8 cellular contexts compared by ENCODE assay signal in genomic region chr11:107591446-107592236, GRCh38. TPM values are rescaled to one million over a fixed set of nuclear protein-coding genes. Genes with fewer than 3 reads are reported as not detected.
A peak's percentile ranks its signal among the peaks of the same experiment; 100 is the strongest.
DNase-seq lines count a peak whose midpoint lies in the region; ATAC-seq, FAIRE-seq and TF ChIP-seq lines count a peak whose summit lies in the region.

No MANE protein-coding gene starts in this region.

- DNase-seq in SKM-1 treated with dmso at 0.1 percent for 144 hours (lab: John Stamatoyannopoulos, UW; ENCODE audit: unreplicated experiment) (peak; percentile 7), SKM-1 (lab: John Stamatoyannopoulos, UW; ENCODE audit: unreplicated experiment) (no peak), epithelial cell of proximal tubule (ENCODE audit: low read depth) (no peak), nephron progenitor cell (peak; percentile 61), urothelium cell line (ENCODE audit: low spot score) (peak; percentile 43), OCI-M1 (lab: John Stamatoyannopoulos, UW) (no peak)
- DNase-seq in activated CD4-positive, alpha-beta T cell treated with anti-CD3 and anti-CD28 coated beads, Interleukin-2, amount 10 ng/mL, durations not matched to agents 7 days and 5 days = peak; percentile 8

- peak overlapping the region; percentile 67 for H3K4me3 ChIP-seq in epithelial cell of proximal tubule (ENCODE audit: low read depth, low read length)

- peaks cover 24% of the 10 kb centered on the region for H3K4me1 Mint-ChIP-seq in activated CD4-positive, alpha-beta T cell treated with anti-CD3 and anti-CD28 coated beads, Interleukin-2, amount 10 ng/mL, durations not matched to agents 7 days and 5 days
- peaks cover 25% of the 10 kb centered on the region for H3K4me1 Mint-ChIP-seq in nephron progenitor cell

- no peak for TF ChIP-seq CTCF in epithelial cell of proximal tubule (conservative IDR thresholded peaks at IDR 0.05; ENCODE audit: low read depth, low read length)
- TF ChIP-seq CTCF in nephron progenitor cell (IDR thresholded peaks at IDR 0.05) = no peak

- peak; percentile 36 for ATAC-seq in HG03159 (IDR thresholded peaks at IDR 0.05; ENCODE audit: unreplicated experiment)

- H3K36me3 Mint-ChIP-seq in activated CD4-positive, alpha-beta T cell treated with anti-CD3 and anti-CD28 coated beads, Interleukin-2, amount 10 ng/mL, durations not matched to agents 7 days and 5 days (ENCODE audit: low read depth) = peaks cover 1% of the 10 kb centered on the region
- H3K36me3 Mint-ChIP-seq in nephron progenitor cell (ENCODE audit: low read depth) = no peaks in the 10 kb centered on the region

- FAIRE-seq in urothelium cell line (lab: Jason Lieb, UNC) = peak; percentile 78

- peaks cover 81% of the 10 kb centered on the region for H3K27me3 Mint-ChIP-seq in activated CD4-positive, alpha-beta T cell treated with anti-CD3 and anti-CD28 coated beads, Interleukin-2, amount 10 ng/mL, durations not matched to agents 7 days and 5 days
- H3K27me3 Mint-ChIP-seq in nephron progenitor cell (ENCODE audit: low read depth, poor library complexity) = peaks cover 98% of the 10 kb centered on the region

- H3K4me3 Mint-ChIP-seq in activated CD4-positive, alpha-beta T cell treated with anti-CD3 and anti-CD28 coated beads, Interleukin-2, amount 10 ng/mL, durations not matched to agents 7 days and 5 days = peak overlapping the region; percentile 72
- peak overlapping the region; percentile 90 for H3K4me3 Mint-ChIP-seq in nephron progenitor cell

- POLR2A ChIA-PET in activated CD4-positive, alpha-beta T cell treated with anti-CD3 and anti-CD28 coated beads, Interleukin-2, amount 10 ng/mL, durations not matched to agents 7 days and 5 days (lab: Charles Lee) = no interaction called here

- H3K27ac Mint-ChIP-seq in activated CD4-positive, alpha-beta T cell treated with anti-CD3 and anti-CD28 coated beads, Interleukin-2, amount 10 ng/mL, durations not matched to agents 7 days and 5 days = no peak overlapping the region
- H3K27ac Mint-ChIP-seq in nephron progenitor cell = no peak overlapping the region

- CTCF ChIA-PET in activated CD4-positive, alpha-beta T cell treated with anti-CD3 and anti-CD28 coated beads, Interleukin-2, amount 10 ng/mL, durations not matched to agents 7 days and 5 days (lab: Charles Lee) = no interaction called here

- no peaks in the 10 kb centered on the region for H3K9me3 Mint-ChIP-seq in activated CD4-positive, alpha-beta T cell treated with anti-CD3 and anti-CD28 coated beads, Interleukin-2, amount 10 ng/mL, durations not matched to agents 7 days and 5 days
- peaks cover 8% of the 10 kb centered on the region for H3K9me3 Mint-ChIP-seq in nephron progenitor cell

RNA-seq across cellular contexts. Expression of gene ELMOD1, which starts 0.7 kb away (rescaled TPM):
- not detected for total RNA-seq in activated CD4-positive, alpha-beta T cell treated with anti-CD3 and anti-CD28 coated beads, Interleukin-2, amount 10 ng/mL, durations not matched to agents 7 days and 5 days
- 0.07 TPM in 1 of 2 replicates, not detected in the other for total RNA-seq in epithelial cell of proximal tubule

RNA-seq across cellular contexts. Expression of gene ALKBH8, which starts 26.1 kb away (rescaled TPM):
- total RNA-seq in activated CD4-positive, alpha-beta T cell treated with anti-CD3 and anti-CD28 coated beads, Interleukin-2, amount 10 ng/mL, durations not matched to agents 7 days and 5 days = 1 to 10 TPM; 8.3 to 8.9 TPM
- 5.3 and 7.4 TPM in 2 replicates for total RNA-seq in epithelial cell of proximal tubule

Comparison
In these comparisons a context has a peak if more than half of its experiments do, and no peak if none do; other contexts are left out.
1. DNase-seq: peak in SKM-1 treated with dmso at 0.1 percent for 144 hours (single experiment), activated CD4-positive, alpha-beta T cell treated with anti-CD3 and anti-CD28 coated beads, Interleukin-2, amount 10 ng/mL, durations not matched to agents 7 days and 5 days (single experiment), nephron progenitor cell (single experiment) and urothelium cell line (single experiment); none in SKM-1 (single experiment), epithelial cell of proximal tubule (single experiment) and OCI-M1 (single experiment).